In genomic region chr5:147176422-147176821, GRCh38 we compare ENCODE assay signal across 23 cellular contexts. TPM values are rescaled to one million over a fixed set of nuclear protein-coding genes. Genes with fewer than 3 reads are reported as not detected.
"Had no signal": no experiment of that assay in that cellular context is flagged by ENCODE, and none has a peak within 500 bp of the region (broad histone marks: within the 10 kb centered on the region; RNA-seq: fewer than 3 reads in every experiment).

No MANE protein-coding gene starts in this region.

- DNase-seq: activated CD4-positive, alpha-beta memory T cell treated with anti-CD3 and anti-CD28 coated beads, Interleukin-2, amount 10 ng/mL, durations not matched to agents 7 days and 5 days; activated CD4-positive, alpha-beta T cell treated with anti-CD3 and anti-CD28 coated beads, Interleukin-2, amount 10 ng/mL, durations not matched to agents 24 days and 14 days; activated CD8-positive, alpha-beta memory T cell treated with anti-CD3 and anti-CD28 coated beads, Interleukin-2, amount 10 ng/mL, durations not matched to agents 7 days and 5 days; activated effector memory CD4-positive, alpha-beta T cell treated with anti-CD3 and anti-CD28 coated beads, Interleukin-2, amount 50 U/mL, for 16 hours; activated naive CD4-positive, alpha-beta T cell treated with anti-CD3 and anti-CD28 coated beads, Interleukin-2, amount 10 ng/mL, durations not matched to agents 7 days and 5 days; activated T-cell treated with anti-CD3 and anti-CD28 coated beads for 4 hours; amygdala; effector CD4-positive, alpha-beta T cell; foreskin fibroblast; kidney; left ventricle myocardium inferior; mammary epithelial cell; midbrain; natural killer cell; psoas muscle; right cardiac atrium; stimulated activated CD4-positive, alpha-beta T cell treated with anti-CD3 and anti-CD28 coated beads, Interleukin-15, amount 100 ng/mL, for 24 hours; stomach had no signal

- H3K27me3 ChIP-seq: stomach, suprapubic skin, tibial nerve had no signal

- ATAC-seq: activated CD8-positive, alpha-beta memory T cell treated with anti-CD3 and anti-CD28 coated beads, Interleukin-2, amount 10 ng/mL, durations not matched to agents 7 days and 5 days; natural killer cell; psoas muscle; right cardiac atrium; stimulated activated memory B cell treated with anti-CD40 and anti-IgM and Interleukin-4, amounts not matched to agents 10 μg/mL and 1 μg/mL and 100 μg/mL, for 72 hours had no signal

- H3K27ac ChIP-seq: left ventricle myocardium inferior, psoas muscle, skin epidermis, stomach, suprapubic skin had no signal

- H3K4me1 ChIP-seq: left ventricle myocardium inferior, psoas muscle, stomach, suprapubic skin, tibial nerve had no signal

- H3K4me3 ChIP-seq: left ventricle myocardium inferior, psoas muscle, skin epidermis, stomach, suprapubic skin, tibial nerve had no signal

- H3K36me3 ChIP-seq: left ventricle myocardium inferior, stomach, suprapubic skin, tibial nerve had no signal

- H3K9me3 ChIP-seq: left ventricle myocardium inferior, psoas muscle, stomach, suprapubic skin, tibial nerve had no signal

RNA-seq across cellular contexts. Expression of gene STK32A, which starts 58.4 kb away (rescaled TPM):
- total RNA-seq: activated CD4-positive, alpha-beta memory T cell treated with anti-CD3 and anti-CD28 coated beads, Interleukin-2, amount 10 ng/mL, durations not matched to agents 7 days and 5 days; activated CD4-positive, alpha-beta T cell treated with anti-CD3 and anti-CD28 coated beads, Interleukin-2, amount 10 ng/mL, durations not matched to agents 24 days and 14 days; activated CD8-positive, alpha-beta memory T cell treated with anti-CD3 and anti-CD28 coated beads, Interleukin-2, amount 10 ng/mL, durations not matched to agents 7 days and 5 days; natural killer cell; osteocyte had no signal
- polyA plus RNA-seq: mammary epithelial cell had no signal
